Comparison of ENCODE assay signal across 27 cellular contexts in the genomic region with DNA sequence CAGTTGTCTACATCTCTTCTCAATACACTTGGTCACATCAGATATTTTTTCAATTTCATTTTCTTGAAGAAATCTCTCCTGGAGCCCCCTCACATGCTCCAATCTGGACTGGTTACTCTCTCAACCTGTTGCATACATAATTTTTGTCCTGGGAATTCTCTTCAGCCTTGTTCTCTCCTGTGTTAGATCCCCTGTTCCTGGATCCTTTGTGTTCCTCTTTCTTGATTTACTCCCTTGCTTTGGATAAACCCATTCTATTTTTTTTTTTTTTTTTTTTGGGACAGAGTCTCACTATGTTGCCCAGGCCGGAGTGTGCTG.
"Had no signal": no experiment of that assay in that cellular context is flagged by ENCODE, and none has a peak within 500 bp of the region (broad histone marks: within the 10 kb centered on the region; RNA-seq: fewer than 3 reads in every experiment).

No MANE protein-coding gene starts in this region.

- H3K4me3 ChIP-seq: left ventricle myocardium inferior, lung, ovary, prostate gland, sigmoid colon, tibial nerve, uterus had no signal

- H3K4me3 Mint-ChIP-seq: mesothelial cell of epicardium; naive B cell; natural killer cell; stimulated activated memory B cell treated with anti-CD40 and anti-IgM and Interleukin-4, amounts not matched to agents 10 μg/mL and 1 μg/mL and 100 μg/mL, for 72 hours; stimulated activated naive CD8-positive, alpha-beta T cell treated with anti-CD3 and anti-CD28 coated beads, Interleukin-15, amount 100 ng/mL, for 72 hours; type B pancreatic cell had no signal

- H3K27ac Mint-ChIP-seq: mesothelial cell of epicardium; stimulated activated memory B cell treated with anti-CD40 and anti-IgM and Interleukin-4, amounts not matched to agents 10 μg/mL and 1 μg/mL and 100 μg/mL, for 72 hours; type B pancreatic cell had no signal

- DNase-seq: hypothalamus; kidney; left colon; left ventricle myocardium inferior; mesendoderm; naive B cell; natural killer cell; ovary; retina; right cardiac atrium; sigmoid colon; small intestine; stimulated activated CD4-positive, alpha-beta T cell treated with anti-CD3 and anti-CD28 coated beads, Interleukin-1b, Interleukin-23, amount 100 ng/mL, for 48 hours; stimulated activated CD4-positive, alpha-beta T cell treated with anti-CD3 and anti-CD28 coated beads, Interleukin-2, amount 100 ng/mL, for 48 hours; stimulated activated CD4-positive, alpha-beta T cell treated with anti-CD3 and anti-CD28 coated beads, Interleukin-4, amount 100 ng/mL, for 4 hours; stimulated activated CD8-positive, alpha-beta memory T cell treated with anti-CD3 and anti-CD28 coated beads, Interleukin-4, amount 100 ng/mL, for 48 hours; stimulated activated naive CD4-positive, alpha-beta T cell treated with Interleukin-2 at 50 U/mL for 16 hours; stimulated activated naive CD8-positive, alpha-beta T cell treated with anti-CD3 and anti-CD28 coated beads, Interleukin-15, amount 100 ng/mL, for 72 hours; substantia nigra; uterus had no signal

- H3K9me3 Mint-ChIP-seq: immature natural killer cell; naive B cell; natural killer cell; stimulated activated memory B cell treated with anti-CD40 and anti-IgM and Interleukin-4, amounts not matched to agents 10 μg/mL and 1 μg/mL and 100 μg/mL, for 72 hours; stimulated activated naive CD8-positive, alpha-beta T cell treated with anti-CD3 and anti-CD28 coated beads, Interleukin-15, amount 100 ng/mL, for 72 hours; type B pancreatic cell had no signal

- H3K4me1 ChIP-seq: left ventricle myocardium inferior, prostate gland, sigmoid colon, tibial nerve, uterus had no signal

- ATAC-seq: right cardiac atrium; stimulated activated memory B cell treated with anti-CD40 and anti-IgM and Interleukin-4, amounts not matched to agents 10 μg/mL and 1 μg/mL and 100 μg/mL, for 72 hours; stimulated activated naive CD8-positive, alpha-beta T cell treated with anti-CD3 and anti-CD28 coated beads, Interleukin-15, amount 100 ng/mL, for 72 hours had no signal

- H3K9me3 ChIP-seq: left ventricle myocardium inferior, prostate gland, tibial nerve, uterus had no signal

- H3K27me3 Mint-ChIP-seq: stimulated activated naive CD8-positive, alpha-beta T cell treated with anti-CD3 and anti-CD28 coated beads, Interleukin-15, amount 100 ng/mL, for 72 hours; type B pancreatic cell had no signal

- H3K27ac ChIP-seq: left ventricle myocardium inferior, prostate gland, sigmoid colon, tibial nerve, uterus had no signal

- H3K4me1 Mint-ChIP-seq: mesothelial cell of epicardium; naive B cell; stimulated activated memory B cell treated with anti-CD40 and anti-IgM and Interleukin-4, amounts not matched to agents 10 μg/mL and 1 μg/mL and 100 μg/mL, for 72 hours; stimulated activated naive CD8-positive, alpha-beta T cell treated with anti-CD3 and anti-CD28 coated beads, Interleukin-15, amount 100 ng/mL, for 72 hours had no signal

- H3K36me3 ChIP-seq: ovary, prostate gland, sigmoid colon, uterus had no signal

- H3K36me3 Mint-ChIP-seq: natural killer cell had no signal

- H3K27me3 ChIP-seq: ovary, sigmoid colon, tibial nerve, uterus had no signal
